Comparison of ENCODE assay signal across 9 cellular contexts in the genomic region with DNA sequence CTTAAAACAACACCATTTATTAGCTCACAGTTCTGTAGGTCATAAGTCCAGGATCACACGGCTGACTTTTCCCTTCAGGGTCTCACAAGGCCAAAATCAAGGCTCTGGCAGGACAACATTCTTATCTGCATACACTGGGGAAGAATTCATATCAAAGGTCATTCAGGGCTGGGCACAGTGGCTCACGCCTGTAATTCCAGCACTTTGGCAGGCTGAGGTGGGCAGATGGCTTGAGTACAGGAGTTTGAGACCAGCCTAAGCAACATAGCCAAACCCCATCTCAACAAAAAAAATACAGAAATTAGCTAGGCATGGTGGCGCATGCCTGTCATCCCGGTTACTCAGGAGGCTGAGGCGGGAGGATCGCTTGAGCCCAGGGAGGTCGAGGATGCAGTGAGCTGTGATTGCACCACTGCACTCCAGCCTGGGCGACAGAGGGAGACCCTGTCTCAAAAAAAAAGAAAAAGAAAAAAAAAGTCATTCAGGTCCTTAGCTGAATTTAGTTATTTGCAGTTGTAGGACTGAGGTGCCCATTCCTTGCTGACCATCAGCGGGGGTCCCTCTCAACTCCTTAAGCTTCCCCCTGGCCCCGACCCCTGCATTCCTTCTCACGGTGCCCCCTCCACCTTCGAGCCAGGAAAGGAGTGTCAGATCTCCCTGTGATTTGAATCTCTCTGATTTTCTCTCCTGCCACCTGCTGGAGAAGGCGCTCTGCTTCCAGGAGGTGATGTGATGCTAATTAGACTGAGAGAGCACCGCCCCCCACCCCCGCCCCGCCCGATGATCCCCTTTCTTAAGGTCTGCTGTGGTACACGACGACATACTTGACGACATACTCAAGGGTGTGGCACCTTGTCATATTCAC.
DNase-seq lines count a peak whose midpoint lies in the region; ATAC-seq, FAIRE-seq and TF ChIP-seq lines count a peak whose summit lies in the region.
"Had no signal": no experiment of that assay in that cellular context is flagged by ENCODE, and none has a peak within 500 bp of the region (broad histone marks: within the 10 kb centered on the region; RNA-seq: fewer than 3 reads in every experiment).

No MANE protein-coding gene starts in this region.

- H3K36me3 ChIP-seq in upper lobe of right lung, result no peaks in the 10 kb centered on the region

- POLR2A ChIA-PET in WTC11 (lab: Charles Lee), result no interaction called here

- H3K4me3 ChIP-seq in upper lobe of right lung, result no peak overlapping the region

- peaks cover 19% of the 10 kb centered on the region for H3K4me1 ChIP-seq in upper lobe of right lung

- CTCF ChIA-PET in WTC11 (lab: Charles Lee), result interaction anchor here (0.6 to 2.2 kb wide), 11 partner anchors 9 to 259 kb away, joined by 3 to 9 read pairs (median 3); no protein-coding TSS in a partner anchor

- FAIRE-seq in H54 (lab: Jason Lieb, UNC), result no peak

- no peak overlapping the region; the same call in 1 of the 2 replicates for H3K27ac Mint-ChIP-seq in WTC11

- intact Hi-C loops in Right ventricle myocardium inferior (cut with DNase I) (no loop called here), cardiac septum (cut with DNase I) (loop anchor here (5.0 kb wide), 1 partner anchor 62 kb away; no protein-coding TSS in a partner anchor), upper lobe of right lung (cut with DNase I) (no loop called here)

- no peaks in the 10 kb centered on the region for H3K36me3 Mint-ChIP-seq in WTC11

- H3K4me1 Mint-ChIP-seq in WTC11, result peaks cover 3% of the 10 kb centered on the region; the same call in 1 of the 2 replicates

- no peak for TF ChIP-seq POLR2A in H54 (IDR thresholded peaks at IDR 0.05; ENCODE audit: low read depth, low read length)

- no peak overlapping the region for H3K27ac ChIP-seq in upper lobe of right lung
- H3K27ac ChIP-seq: neutrophil had no signal

- TF ChIP-seq CTCF in WTC11 (IDR thresholded peaks at IDR 0.05), result no peak
- TF ChIP-seq CTCF in upper lobe of right lung (IDR thresholded peaks at IDR 0.05), result peak; percentile 15

- no peaks in the 10 kb centered on the region for H3K27me3 Mint-ChIP-seq in WTC11 (ENCODE audit: low read depth)

- no peak for DNase-seq in Right ventricle myocardium inferior (ENCODE audit: missing footprints)
- no peak for DNase-seq in cardiac septum (ENCODE audit: low spot score)
- DNase-seq in WTC11 (ENCODE audit: low spot score), result peak; percentile 77
- DNase-seq in inferior parietal cortex (ENCODE audit: extremely low spot score), result peak; percentile 63
- no peak for DNase-seq in upper lobe of right lung
- DNase-seq in stimulated activated naive CD4-positive, alpha-beta T cell treated with Interleukin-2 at 50 U/mL for 16 hours (lab: John Stamatoyannopoulos, UW), result no peak
- no peak for DNase-seq in H54 (ENCODE audit: insufficient read length, low spot score)

- no peaks in the 10 kb centered on the region for H3K9me3 Mint-ChIP-seq in WTC11

- ATAC-seq in Right ventricle myocardium inferior, result peak; percentile 78
- ATAC-seq in WTC11, result peak; percentile 95
- peak; percentile 52 for ATAC-seq in upper lobe of right lung
- no peak for ATAC-seq in GM21381 (IDR thresholded peaks at IDR 0.05; ENCODE audit: unreplicated experiment)

- H3K9me3 ChIP-seq in upper lobe of right lung, result no peaks in the 10 kb centered on the region
- H3K9me3 ChIP-seq: neutrophil had no signal

- no peak overlapping the region for H3K4me3 Mint-ChIP-seq in WTC11

- no peaks in the 10 kb centered on the region for H3K27me3 ChIP-seq in upper lobe of right lung
- H3K27me3 ChIP-seq: neutrophil had no signal

TF ChIP-seq in WTC11, 78 proteins besides CTCF, POLR2A, EP300 and RAD21:
- TF ChIP-seq, protein P1, sequence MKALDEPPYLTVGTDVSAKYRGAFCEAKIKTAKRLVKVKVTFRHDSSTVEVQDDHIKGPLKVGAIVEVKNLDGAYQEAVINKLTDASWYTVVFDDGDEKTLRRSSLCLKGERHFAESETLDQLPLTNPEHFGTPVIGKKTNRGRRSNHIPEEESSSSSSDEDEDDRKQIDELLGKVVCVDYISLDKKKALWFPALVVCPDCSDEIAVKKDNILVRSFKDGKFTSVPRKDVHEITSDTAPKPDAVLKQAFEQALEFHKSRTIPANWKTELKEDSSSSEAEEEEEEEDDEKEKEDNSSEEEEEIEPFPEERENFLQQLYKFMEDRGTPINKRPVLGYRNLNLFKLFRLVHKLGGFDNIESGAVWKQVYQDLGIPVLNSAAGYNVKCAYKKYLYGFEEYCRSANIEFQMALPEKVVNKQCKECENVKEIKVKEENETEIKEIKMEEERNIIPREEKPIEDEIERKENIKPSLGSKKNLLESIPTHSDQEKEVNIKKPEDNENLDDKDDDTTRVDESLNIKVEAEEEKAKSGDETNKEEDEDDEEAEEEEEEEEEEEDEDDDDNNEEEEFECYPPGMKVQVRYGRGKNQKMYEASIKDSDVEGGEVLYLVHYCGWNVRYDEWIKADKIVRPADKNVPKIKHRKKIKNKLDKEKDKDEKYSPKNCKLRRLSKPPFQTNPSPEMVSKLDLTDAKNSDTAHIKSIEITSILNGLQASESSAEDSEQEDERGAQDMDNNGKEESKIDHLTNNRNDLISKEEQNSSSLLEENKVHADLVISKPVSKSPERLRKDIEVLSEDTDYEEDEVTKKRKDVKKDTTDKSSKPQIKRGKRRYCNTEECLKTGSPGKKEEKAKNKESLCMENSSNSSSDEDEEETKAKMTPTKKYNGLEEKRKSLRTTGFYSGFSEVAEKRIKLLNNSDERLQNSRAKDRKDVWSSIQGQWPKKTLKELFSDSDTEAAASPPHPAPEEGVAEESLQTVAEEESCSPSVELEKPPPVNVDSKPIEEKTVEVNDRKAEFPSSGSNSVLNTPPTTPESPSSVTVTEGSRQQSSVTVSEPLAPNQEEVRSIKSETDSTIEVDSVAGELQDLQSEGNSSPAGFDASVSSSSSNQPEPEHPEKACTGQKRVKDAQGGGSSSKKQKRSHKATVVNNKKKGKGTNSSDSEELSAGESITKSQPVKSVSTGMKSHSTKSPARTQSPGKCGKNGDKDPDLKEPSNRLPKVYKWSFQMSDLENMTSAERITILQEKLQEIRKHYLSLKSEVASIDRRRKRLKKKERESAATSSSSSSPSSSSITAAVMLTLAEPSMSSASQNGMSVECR (CRISPR knock-in tag; IDR thresholded peaks at IDR 0.05; ENCODE audit: borderline replicate concordance), result no peak
- 0 out of 2 replicates have a peak, but pooled peaks have one; percentile 42 for TF ChIP-seq ZNF121 (CRISPR knock-in tag; IDR thresholded peaks at IDR 0.05)
- no peak for TF ChIP-seq ELF4 (CRISPR knock-in tag; IDR thresholded peaks at IDR 0.05; ENCODE audit: low read depth)
- TF ChIP-seq, protein P2, sequence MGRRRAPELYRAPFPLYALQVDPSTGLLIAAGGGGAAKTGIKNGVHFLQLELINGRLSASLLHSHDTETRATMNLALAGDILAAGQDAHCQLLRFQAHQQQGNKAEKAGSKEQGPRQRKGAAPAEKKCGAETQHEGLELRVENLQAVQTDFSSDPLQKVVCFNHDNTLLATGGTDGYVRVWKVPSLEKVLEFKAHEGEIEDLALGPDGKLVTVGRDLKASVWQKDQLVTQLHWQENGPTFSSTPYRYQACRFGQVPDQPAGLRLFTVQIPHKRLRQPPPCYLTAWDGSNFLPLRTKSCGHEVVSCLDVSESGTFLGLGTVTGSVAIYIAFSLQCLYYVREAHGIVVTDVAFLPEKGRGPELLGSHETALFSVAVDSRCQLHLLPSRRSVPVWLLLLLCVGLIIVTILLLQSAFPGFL (CRISPR knock-in tag; IDR thresholded peaks at IDR 0.05; ENCODE audit: borderline replicate concordance), result no peak
- TF ChIP-seq GTF2I (CRISPR knock-in tag; conservative IDR thresholded peaks at IDR 0.05), result 0 out of 2 replicates have a peak, but pooled peaks have one; percentile 22
- TF ChIP-seq, protein P3, sequence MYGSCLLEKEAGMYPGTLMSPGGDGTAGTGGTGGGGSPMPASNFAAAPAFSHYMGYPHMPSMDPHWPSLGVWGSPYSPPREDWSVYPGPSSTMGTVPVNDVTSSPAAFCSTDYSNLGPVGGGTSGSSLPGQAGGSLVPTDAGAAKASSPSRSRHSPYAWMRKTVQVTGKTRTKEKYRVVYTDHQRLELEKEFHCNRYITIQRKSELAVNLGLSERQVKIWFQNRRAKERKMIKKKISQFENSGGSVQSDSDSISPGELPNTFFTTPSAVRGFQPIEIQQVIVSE (CRISPR knock-in tag; IDR thresholded peaks at IDR 0.05; ENCODE audit: borderline replicate concordance), result no peak
- TF ChIP-seq ESRRA (CRISPR knock-in tag; IDR thresholded peaks at IDR 0.05; ENCODE audit: borderline replicate concordance), result no peak
- TF ChIP-seq EMX1 (CRISPR knock-in tag; IDR thresholded peaks at IDR 0.05), result no peak
- TF ChIP-seq OVOL2 (CRISPR knock-in tag; IDR thresholded peaks at IDR 0.05; ENCODE audit: borderline replicate concordance), result no peak
- no peak for TF ChIP-seq HMGA2 (CRISPR knock-in tag; IDR thresholded peaks at IDR 0.05)
- TF ChIP-seq, protein P4, sequence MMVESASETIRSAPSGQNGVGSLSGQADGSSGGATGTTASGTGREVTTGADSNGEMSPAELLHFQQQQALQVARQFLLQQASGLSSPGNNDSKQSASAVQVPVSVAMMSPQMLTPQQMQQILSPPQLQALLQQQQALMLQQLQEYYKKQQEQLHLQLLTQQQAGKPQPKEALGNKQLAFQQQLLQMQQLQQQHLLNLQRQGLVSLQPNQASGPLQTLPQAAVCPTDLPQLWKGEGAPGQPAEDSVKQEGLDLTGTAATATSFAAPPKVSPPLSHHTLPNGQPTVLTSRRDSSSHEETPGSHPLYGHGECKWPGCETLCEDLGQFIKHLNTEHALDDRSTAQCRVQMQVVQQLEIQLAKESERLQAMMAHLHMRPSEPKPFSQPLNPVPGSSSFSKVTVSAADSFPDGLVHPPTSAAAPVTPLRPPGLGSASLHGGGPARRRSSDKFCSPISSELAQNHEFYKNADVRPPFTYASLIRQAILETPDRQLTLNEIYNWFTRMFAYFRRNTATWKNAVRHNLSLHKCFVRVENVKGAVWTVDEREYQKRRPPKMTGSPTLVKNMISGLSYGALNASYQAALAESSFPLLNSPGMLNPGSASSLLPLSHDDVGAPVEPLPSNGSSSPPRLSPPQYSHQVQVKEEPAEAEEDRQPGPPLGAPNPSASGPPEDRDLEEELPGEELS (CRISPR knock-in tag; IDR thresholded peaks at IDR 0.05), result no peak
TF ChIP-seq in WTC11: peak in this region for 2.

Comparison
In these comparisons a context has a peak if more than half of its experiments do, and no peak if none do; other contexts are left out.
1. DNase-seq: peak in WTC11 (single experiment) and inferior parietal cortex (single experiment); none in Right ventricle myocardium inferior (single experiment), cardiac septum (single experiment), upper lobe of right lung (single experiment), stimulated activated naive CD4-positive, alpha-beta T cell treated with Interleukin-2 at 50 U/mL for 16 hours (single experiment) and H54 (single experiment).